Comparison of ENCODE assay signal across 20 cellular contexts in genomic region chr14:73589128-73589527, GRCh38. TPM values are rescaled to one million over a fixed set of nuclear protein-coding genes. Genes with fewer than 3 reads are reported as not detected.
A peak's percentile ranks its signal among the peaks of the same experiment; 100 is the strongest.
DNase-seq lines count a peak whose midpoint lies in the region; ATAC-seq and TF ChIP-seq lines count a peak whose summit lies in the region.
"Had no signal": no experiment of that assay in that cellular context is flagged by ENCODE, and none has a peak within 500 bp of the region (broad histone marks: within the 10 kb centered on the region; RNA-seq: fewer than 3 reads in every experiment).

No MANE protein-coding gene starts in this region.

- POLR2A ChIA-PET in CD4-positive, alpha-beta T cell (lab: Charles Lee): interaction anchor here (0.6 to 2.1 kb wide), 3 partner anchors 20 to 525 kb away, joined by 3 to 14 read pairs (median 7); partner anchors contain the start of genes ACOT2 and RIOX1
- POLR2A ChIA-PET in HEK293 (lab: Yijun Ruan, JAX): interaction anchor here (0.6 to 1.6 kb wide), 2 partner anchors 21 to 52 kb away, joined by 4 to 5 read pairs; partner anchors contain the start of genes ACOT1 and ACOT2

- H3K4me1 Mint-ChIP-seq in CD4-positive, alpha-beta T cell (ENCODE audit: low read depth): peaks cover 6% of the 10 kb centered on the region
- peaks cover 0 to 6% (median 4%) of the 10 kb centered on the region in 3 donors for H3K4me1 Mint-ChIP-seq in IgD-negative memory B cell

- H3K27me3 Mint-ChIP-seq in CD4-positive, alpha-beta T cell: no peaks in the 10 kb centered on the region
- no peaks in the 10 kb centered on the region for H3K27me3 Mint-ChIP-seq in IgD-negative memory B cell
- H3K27me3 Mint-ChIP-seq: CD4-positive, CD25-positive, alpha-beta regulatory T cell had no signal

- intact Hi-C loops in CD4-positive, alpha-beta T cell (cut with DNase I, micrococcal nuclease): no loop called here

- no peak overlapping the region for H3K4me3 ChIP-seq in HEK293 (ENCODE audit: low read depth, low read length)
- H3K4me3 ChIP-seq: BLaER1 had no signal

- no peak for DNase-seq in CD4-positive, alpha-beta T cell
- no peak for DNase-seq in ecto neural progenitor cell (ENCODE audit: low spot score)
- DNase-seq in NCI-H1694 treated with DMSO at 0.1 percent for 48 hours (lab: John Stamatoyannopoulos, UW): no peak
- DNase-seq: 8988T; ACHN; BE2C; C1 segment of cervical spinal cord; Caco-2; Calu3; CD4-positive, CD25-positive, alpha-beta regulatory T cell; CD8-positive, alpha-beta T cell; DMS79 treated with DMSO at 0.1 percent for 48 hours; GF-D8 had no signal

- no peaks in the 10 kb centered on the region for H3K36me3 ChIP-seq in HEK293 (ENCODE audit: control insufficient read depth in 2 of 2, insufficient read depth in 1 of 2, low read length in 2 of 2)
- H3K36me3 ChIP-seq: BE2C, BLaER1 had no signal

- no peak overlapping the region for H3K27ac ChIP-seq in CD4-positive, alpha-beta T cell (ENCODE audit: low read depth, low read length)
- no peak overlapping the region for H3K27ac ChIP-seq in HEK293 (ENCODE audit: extremely low read depth, low read depth, low read length)
- H3K27ac ChIP-seq: BLaER1 had no signal

- H3K36me3 Mint-ChIP-seq in CD4-positive, alpha-beta T cell (ENCODE audit: low read depth): no peaks in the 10 kb centered on the region
- H3K36me3 Mint-ChIP-seq in IgD-negative memory B cell: no peaks in the 10 kb centered on the region
- H3K36me3 Mint-ChIP-seq: CD14-positive monocyte; CD4-positive, CD25-positive, alpha-beta regulatory T cell; CD8-positive, alpha-beta T cell had no signal

- H3K4me1 ChIP-seq in HEK293 (ENCODE audit: control insufficient read depth, insufficient read depth, low read length): no peaks in the 10 kb centered on the region
- H3K4me1 ChIP-seq: BE2C, BLaER1, Caco-2 had no signal

- CTCF ChIA-PET in CD4-positive, alpha-beta T cell (lab: Charles Lee): no interaction called here
- CTCF ChIA-PET in HEK293 (lab: Yijun Ruan, JAX): interaction anchor here (0.6 to 1.8 kb wide), 3 partner anchors 10 to 19 kb away, joined by 3 to 5 read pairs (median 4); no protein-coding TSS in a partner anchor

- H3K27ac Mint-ChIP-seq in CD4-positive, alpha-beta T cell: no peak overlapping the region
- H3K27ac Mint-ChIP-seq in IgD-negative memory B cell: no peak overlapping the region
- H3K27ac Mint-ChIP-seq: CD4-positive, CD25-positive, alpha-beta regulatory T cell; CD8-positive, alpha-beta T cell had no signal

- ATAC-seq in CD4-positive, alpha-beta T cell (ENCODE audit: poor library complexity): no peak
- no peak for ATAC-seq in esophagus mucosa
- ATAC-seq: CD8-positive, alpha-beta T cell had no signal

- no peaks in the 10 kb centered on the region for H3K9me3 Mint-ChIP-seq in CD4-positive, alpha-beta T cell
- H3K9me3 Mint-ChIP-seq in IgD-negative memory B cell: no peaks in the 10 kb centered on the region
- H3K9me3 Mint-ChIP-seq: CD4-positive, CD25-positive, alpha-beta regulatory T cell; CD8-positive, alpha-beta T cell had no signal

- no peaks in the 10 kb centered on the region for H3K27me3 ChIP-seq in CD4-positive, alpha-beta T cell (ENCODE audit: control insufficient read depth, insufficient read depth, low read length)

- H3K4me3 Mint-ChIP-seq in CD4-positive, alpha-beta T cell: peak overlapping the region; percentile 68
- H3K4me3 Mint-ChIP-seq in IgD-negative memory B cell: peak overlapping the region in 3 of 4 donors; percentile 13 to 30 (median 17)
- H3K4me3 Mint-ChIP-seq: CD14-positive monocyte had no signal

- no peaks in the 10 kb centered on the region for H3K9me3 ChIP-seq in CD4-positive, alpha-beta T cell (ENCODE audit: control insufficient read depth, low read length)
- H3K9me3 ChIP-seq in HEK293 (ENCODE audit: control insufficient read depth, insufficient read depth, low read depth, low read length): no peaks in the 10 kb centered on the region
- H3K9me3 ChIP-seq: BE2C, Caco-2 had no signal

- no peak for TF ChIP-seq CTCF in CD4-positive, alpha-beta T cell (IDR thresholded peaks at IDR 0.05)
- no peak for TF ChIP-seq CTCF in HEK293 (tag by site-specific recombination; IDR thresholded peaks at IDR 0.05)

TF ChIP-seq in HEK293, 187 proteins besides CTCF, POLR2A, EP300 and RAD21:
- peak; percentile 96 for TF ChIP-seq PRDM1 (tag by site-specific recombination; IDR thresholded peaks at IDR 0.05)
- TF ChIP-seq ZBTB49 (tag by site-specific recombination; IDR thresholded peaks at IDR 0.05; ENCODE audit: low read depth): no peak

RNA-seq across cellular contexts. Expression of gene ACOT4, which starts 2.5 kb away (rescaled TPM):
- total RNA-seq in CD4-positive, alpha-beta T cell: 1 to 10 TPM; 1.0 to 1.2 TPM
- polyA plus RNA-seq in IgD-negative memory B cell: 2.4 TPM
- 1.0 TPM for total RNA-seq in esophagus mucosa

RNA-seq across cellular contexts. Expression of gene ACOT2, which starts 20.1 kb away (rescaled TPM):
- total RNA-seq in CD4-positive, alpha-beta T cell: 10 to 100 TPM; 16.1 to 17.6 TPM
- polyA plus RNA-seq in IgD-negative memory B cell: 25.0 TPM
- 7.2 TPM for total RNA-seq in esophagus mucosa

RNA-seq across cellular contexts. Expression of gene ACOT6, which starts 23.2 kb away (rescaled TPM):
- total RNA-seq in CD4-positive, alpha-beta T cell: not detected
- not detected for polyA plus RNA-seq in IgD-negative memory B cell
- not detected for total RNA-seq in esophagus mucosa
- total RNA-seq: A673; Caco-2; Calu3; CD4-positive, CD25-positive, alpha-beta regulatory T cell; CD8-positive, alpha-beta T cell had no signal
- polyA plus RNA-seq: AG04450, CD14-positive monocyte had no signal

RNA-seq across cellular contexts. Expression of gene HEATR4, which starts 30.4 kb away (rescaled TPM):
- not detected for total RNA-seq in CD4-positive, alpha-beta T cell
- 0.34 TPM for polyA plus RNA-seq in IgD-negative memory B cell
- 0.04 TPM for total RNA-seq in esophagus mucosa
- total RNA-seq: A673; Calu3; CD4-positive, CD25-positive, alpha-beta regulatory T cell; CD8-positive, alpha-beta T cell had no signal
- polyA plus RNA-seq: AG04450, CD14-positive monocyte had no signal

RNA-seq across cellular contexts. Expression of gene ACOT1, which starts 52.2 kb away (rescaled TPM):
- 1 to 10 TPM; 2.9 to 3.7 TPM for total RNA-seq in CD4-positive, alpha-beta T cell
- polyA plus RNA-seq in IgD-negative memory B cell: 3.7 TPM
- 2.7 TPM for total RNA-seq in esophagus mucosa
